13 cellular contexts compared by ENCODE assay signal in genomic region chr11:121389651-121390050, GRCh38.
DNase-seq lines count a peak whose midpoint lies in the region; ATAC-seq lines count a peak whose summit lies in the region.
"Had no signal": no experiment of that assay in that cellular context is flagged by ENCODE, and none has a peak within 500 bp of the region (broad histone marks: within the 10 kb centered on the region; RNA-seq: fewer than 3 reads in every experiment).

No MANE protein-coding gene starts in this region.

- H3K27me3 ChIP-seq in neuronal stem cell (ENCODE audit: control insufficient read depth in 3 of 3, insufficient read depth in 3 of 3, low read depth in 1 of 3, low read length in 3 of 3): no peaks in the 10 kb centered on the region

- H3K14ac ChIP-seq in neuronal stem cell (ENCODE audit: low read length): no peak overlapping the region

- peaks cover 6 to 10% of the 10 kb centered on the region in 2 donors for H3K4me1 ChIP-seq in neuronal stem cell (ENCODE audit: control insufficient read depth in 2 of 2, insufficient read depth in 1 of 2, low read depth in 1 of 2, low read length in 2 of 2)
- H3K4me1 ChIP-seq: body of pancreas, foreskin keratinocyte had no signal

- no peak overlapping the region for H3K27ac ChIP-seq in neuronal stem cell (replicated peaks; ENCODE audit: low read length)
- H3K27ac ChIP-seq: body of pancreas, C4-2B, foreskin keratinocyte had no signal

- no peak overlapping the region for H2BK120ac ChIP-seq in neuronal stem cell (ENCODE audit: low read depth, low read length)

- no peaks in the 10 kb centered on the region for H3K36me3 ChIP-seq in neuronal stem cell (replicated peaks in 1 of 2; ENCODE audit: control insufficient read depth in 2 of 2, insufficient read depth in 2 of 2, low read length in 2 of 2)

- H3K9me3 ChIP-seq in neuronal stem cell (replicated peaks in 1 of 2; ENCODE audit: control insufficient read depth in 2 of 2, insufficient read depth in 1 of 2, low read depth in 1 of 2, low read length in 2 of 2): no peaks in the 10 kb centered on the region
- H3K9me3 ChIP-seq: body of pancreas had no signal

- no peak overlapping the region for H2BK15ac ChIP-seq in neuronal stem cell (ENCODE audit: low read length)

- intact Hi-C loops in head of caudate nucleus (cut with DNase I): no loop called here

- H3K18ac ChIP-seq in neuronal stem cell (ENCODE audit: low read length): no peak overlapping the region

- H2AK5ac ChIP-seq in neuronal stem cell (ENCODE audit: low read depth, low read length): no peak overlapping the region

- DNase-seq in ELF-1 (ENCODE audit: low read depth, low spot score): peak; percentile 59
- DNase-seq in NCI-H2171 treated with DMSO at 0.1 percent for 48 hours (lab: John Stamatoyannopoulos, UW): peak; percentile 52
- DNase-seq in head of caudate nucleus: peak in 39 of 42 donors; percentile 4 to 71 (median 45)
- peak; percentile 43 for DNase-seq in neuronal stem cell (ENCODE audit: low spot score)
- DNase-seq in stimulated activated CD4-positive, alpha-beta T cell treated with anti-CD3 and anti-CD28 coated beads, Interleukin-4, amount 100 ng/mL, for 24 hours: no peak
- no peak for DNase-seq in activated T-cell treated with anti-CD3 and anti-CD28 coated beads, Interleukin-2, amount 50 U/mL, for 1 hour
- no peak for DNase-seq in GF-D8 (lab: John Stamatoyannopoulos, UW)
- DNase-seq: activated CD4-positive, alpha-beta memory T cell treated with anti-CD3 and anti-CD28 coated beads, Interleukin-2, amount 10 ng/mL, durations not matched to agents 7 days and 5 days; MV-4-11 had no signal

- H2AFZ ChIP-seq in neuronal stem cell (ENCODE audit: low read length): peak overlapping the region; percentile 93

- no peak overlapping the region for H3K4ac ChIP-seq in neuronal stem cell (ENCODE audit: low read length)

- no CpG with 5 or more reads among the region's 8 CpGs for WGBS in neuronal stem cell (ENCODE audit: extremely low coverage in 2 of 2, insufficient read length in 2 of 2, insufficient replicate concordance in 1 of 2), 2 donors

- H4K91ac ChIP-seq in neuronal stem cell (ENCODE audit: low read depth, low read length, poor library complexity): no peak overlapping the region

- H3K9ac ChIP-seq in neuronal stem cell (ENCODE audit: low read depth, low read length, poor library complexity): no peak overlapping the region

- ATAC-seq in GM18870 (IDR thresholded peaks at IDR 0.05; ENCODE audit: unreplicated experiment): no peak
- ATAC-seq: body of pancreas, foreskin keratinocyte had no signal

- H2BK5ac ChIP-seq in neuronal stem cell (ENCODE audit: low read length): no peak overlapping the region

- H3K4me2 ChIP-seq in neuronal stem cell (ENCODE audit: insufficient read depth, low read length, poor library complexity, severe bottlenecking): no peak overlapping the region

- H4K8ac ChIP-seq in neuronal stem cell (ENCODE audit: low read depth, low read length): no peak overlapping the region

- H3K23ac ChIP-seq in neuronal stem cell (ENCODE audit: low read depth, low read length, poor library complexity): no peak overlapping the region

- H3K79me1 ChIP-seq in neuronal stem cell (ENCODE audit: low read depth, low read length): no peaks in the 10 kb centered on the region

- peak overlapping the region in 1 of 2 donors; percentile 33 for H3K4me3 ChIP-seq in neuronal stem cell (ENCODE audit: low read length in 2 of 2)
- H3K4me3 ChIP-seq: body of pancreas had no signal

- no peak overlapping the region for H2BK12ac ChIP-seq in neuronal stem cell (ENCODE audit: low read length)

Comparison
In these comparisons a context has a peak if more than half of its experiments do, and no peak if none do; other contexts are left out.
1. DNase-seq: peak in ELF-1 (single experiment), NCI-H2171 treated with DMSO at 0.1 percent for 48 hours (single experiment), head of caudate nucleus (39 of 42) and neuronal stem cell (single experiment); none in stimulated activated CD4-positive, alpha-beta T cell treated with anti-CD3 and anti-CD28 coated beads, Interleukin-4, amount 100 ng/mL, for 24 hours (single experiment), activated T-cell treated with anti-CD3 and anti-CD28 coated beads, Interleukin-2, amount 50 U/mL, for 1 hour (single experiment) and GF-D8 (single experiment).